Comparison of ENCODE assay signal across 7 cellular contexts in the genomic region with DNA sequence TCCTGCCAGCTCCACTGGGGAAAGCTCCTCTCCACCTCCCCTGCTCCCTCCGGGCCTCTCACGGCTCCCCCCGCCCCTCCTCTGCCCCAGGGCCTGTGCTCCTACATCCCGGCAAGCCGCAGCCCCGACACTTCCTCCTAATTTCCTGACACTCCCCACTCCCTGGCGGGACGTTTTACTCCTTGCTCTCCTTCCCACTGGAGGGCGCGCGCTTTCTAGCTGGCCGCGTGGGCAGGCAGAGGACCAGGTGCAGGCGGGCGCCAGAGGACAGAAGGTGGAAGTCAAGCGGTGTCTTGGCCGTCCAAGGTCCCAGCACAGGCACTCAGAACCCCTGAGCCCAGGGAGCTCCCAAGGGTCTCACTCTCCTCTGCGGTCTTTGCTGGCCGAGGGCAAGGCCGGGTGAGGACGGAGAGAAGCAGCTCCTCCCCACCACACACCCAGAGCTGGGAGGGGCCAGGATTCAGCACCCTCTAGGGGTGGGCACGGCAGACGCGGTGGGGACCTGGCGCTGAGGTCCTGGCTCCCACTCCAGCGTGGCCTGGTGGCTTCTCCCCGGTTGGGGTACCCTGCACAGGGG. TPM values are rescaled to one million over a fixed set of nuclear protein-coding genes. Genes with fewer than 3 reads are reported as not detected.
DNase-seq lines count a peak whose midpoint lies in the region; ATAC-seq and TF ChIP-seq lines count a peak whose summit lies in the region.

No MANE protein-coding gene starts in this region.

- H3K27ac Mint-ChIP-seq in activated naive CD8-positive, alpha-beta T cell treated with anti-CD3 and anti-CD28 coated beads, Interleukin-2, amount 50 U/mL, for 24 hours = peak overlapping the region; percentile 83

- peak; percentile 21 for TF ChIP-seq CTCF in GM12864 (IDR thresholded peaks at IDR 0.05; ENCODE audit: low read depth, low read length, missing control alignments)
- peak; percentile 45 for TF ChIP-seq CTCF in hepatocyte (IDR thresholded peaks at IDR 0.05; ENCODE audit: poor library complexity)

- peaks cover 3% of the 10 kb centered on the region for H3K36me3 Mint-ChIP-seq in activated naive CD8-positive, alpha-beta T cell treated with anti-CD3 and anti-CD28 coated beads, Interleukin-2, amount 50 U/mL, for 24 hours (ENCODE audit: low read depth)

- H3K36me3 ChIP-seq in Karpas-422 (ENCODE audit: insufficient read depth, low read length) (no peaks in the 10 kb centered on the region), hepatocyte (replicated peaks; ENCODE audit: insufficient read depth, low read depth) (no peaks in the 10 kb centered on the region), skeletal muscle tissue (ENCODE audit: control insufficient read depth in 3 of 3, insufficient read depth in 3 of 3, low read length in 3 of 3) (peaks cover 0 to under 1% (median 0%) of the 10 kb centered on the region in 3 donors)

- WGBS in hepatocyte (ENCODE audit: low lambda C conversion rate, missing lambda C conversion rate) = 4% methylated on average over 23 of the region's 27 CpGs

- DNase-seq in GM12864 (ENCODE audit: low read depth) (no peak), Karpas-422 (peak; percentile 64), hepatocyte (ENCODE audit: low spot score) (peak; percentile 78)
- DNase-seq in activated naive CD8-positive, alpha-beta T cell treated with anti-CD3 and anti-CD28 coated beads, Interleukin-2, amount 50 U/mL, for 24 hours = peak; percentile 56
- no peak for DNase-seq in activated CD4-positive, CD25-positive, alpha-beta regulatory T cell (lab: John Stamatoyannopoulos, UW)

- peak overlapping the region; percentile 57 for H3K4me3 Mint-ChIP-seq in activated naive CD8-positive, alpha-beta T cell treated with anti-CD3 and anti-CD28 coated beads, Interleukin-2, amount 50 U/mL, for 24 hours

- H3K9me2 ChIP-seq in Karpas-422 (replicated peaks; ENCODE audit: insufficient read depth, low read length) (no peaks in the 10 kb centered on the region), hepatocyte (replicated peaks; ENCODE audit: insufficient read depth) (no peaks in the 10 kb centered on the region)

- H3K27ac ChIP-seq in Karpas-422 (ENCODE audit: low read length) (no peak overlapping the region), hepatocyte (no peak overlapping the region), skeletal muscle tissue (ENCODE audit: low read depth, low read length) (no peak overlapping the region)

- H3K9me3 Mint-ChIP-seq in activated naive CD8-positive, alpha-beta T cell treated with anti-CD3 and anti-CD28 coated beads, Interleukin-2, amount 50 U/mL, for 24 hours = no peaks in the 10 kb centered on the region

- H3K9me3 ChIP-seq in Karpas-422 (ENCODE audit: low read length) (no peaks in the 10 kb centered on the region), hepatocyte (ENCODE audit: low read depth) (no peaks in the 10 kb centered on the region), skeletal muscle tissue (ENCODE audit: control insufficient read depth in 3 of 3, low read length in 3 of 3) (no peaks in the 10 kb centered on the region)

- H3K4me2 ChIP-seq in Karpas-422 (ENCODE audit: low read depth, low read length, poor library complexity, severe bottlenecking) (peak overlapping the region; percentile 41), hepatocyte (peak overlapping the region; percentile 75)

- H3K4me1 ChIP-seq in Karpas-422 (ENCODE audit: low read length) (peaks cover 35% of the 10 kb centered on the region), hepatocyte (ENCODE audit: insufficient read depth) (peaks cover 20% of the 10 kb centered on the region), skeletal muscle tissue (ENCODE audit: control insufficient read depth in 3 of 3, insufficient read depth in 3 of 3, low read length in 3 of 3) (peaks cover 24 to 43% (median 38%) of the 10 kb centered on the region in 3 donors)

- H3K27me3 ChIP-seq in Karpas-422 (ENCODE audit: low read length) (no peaks in the 10 kb centered on the region), hepatocyte (no peaks in the 10 kb centered on the region), skeletal muscle tissue (ENCODE audit: control insufficient read depth in 3 of 3, insufficient read depth in 3 of 3, low read length in 3 of 3) (peaks cover 0 to 2% (median 0%) of the 10 kb centered on the region in 3 donors)

- peak overlapping the region; percentile 55 for H3K9ac ChIP-seq in Karpas-422 (ENCODE audit: low read length)
- peak overlapping the region in 1 of 3 donors; percentile 40 for H3K9ac ChIP-seq in skeletal muscle tissue (ENCODE audit: low read depth in 1 of 3, low read length in 3 of 3)

- H3K27me3 Mint-ChIP-seq in activated naive CD8-positive, alpha-beta T cell treated with anti-CD3 and anti-CD28 coated beads, Interleukin-2, amount 50 U/mL, for 24 hours = peaks cover 4% of the 10 kb centered on the region

- peak; percentile 11 for ATAC-seq in activated naive CD8-positive, alpha-beta T cell treated with anti-CD3 and anti-CD28 coated beads, Interleukin-2, amount 50 U/mL, for 24 hours
- ATAC-seq in GM18520 (IDR thresholded peaks at IDR 0.05; ENCODE audit: unreplicated experiment) = no peak

- H4K20me1 ChIP-seq in Karpas-422 (ENCODE audit: insufficient read depth, low read depth, low read length) (no peaks in the 10 kb centered on the region), hepatocyte (ENCODE audit: insufficient read depth, poor library complexity, severe bottlenecking) (no peaks in the 10 kb centered on the region)

- no peak overlapping the region for H3K4me3 ChIP-seq in GM12864 (ENCODE audit: low read depth, low read length)
- H3K4me3 ChIP-seq in Karpas-422 (ENCODE audit: low read length) = peak overlapping the region; percentile 18; the same call in 1 of the 2 replicates
- no peak overlapping the region for H3K4me3 ChIP-seq in hepatocyte
- H3K4me3 ChIP-seq in skeletal muscle tissue (ENCODE audit: low read length in 3 of 3) = peak overlapping the region; percentile 51 to 69 (median 56)

- H3K79me2 ChIP-seq in Karpas-422 (ENCODE audit: low read length) = no peaks in the 10 kb centered on the region
- H3K79me2 ChIP-seq in hepatocyte = no peaks in the 10 kb centered on the region

- H2AFZ ChIP-seq in Karpas-422 (ENCODE audit: low read length) (peak overlapping the region; percentile 37; the same call in 1 of the 2 replicates), hepatocyte (no peak overlapping the region)

- H3K4me1 Mint-ChIP-seq in activated naive CD8-positive, alpha-beta T cell treated with anti-CD3 and anti-CD28 coated beads, Interleukin-2, amount 50 U/mL, for 24 hours = peaks cover 45% of the 10 kb centered on the region

RNA-seq across cellular contexts. Expression of a gene that starts 19.1 kb away (rescaled TPM):
- total RNA-seq in Karpas-422 (2014; rRNA removed; shearing (Covaris generic); ENCODE audit: low replicate concordance) = 0.71 and 3.8 TPM in 2 replicates
- total RNA-seq in hepatocyte (1.9 and 5.1 TPM in 2 replicates), skeletal muscle tissue (2.6 TPM)
- 3.0 and 5.4 TPM in 2 replicates for polyA plus RNA-seq in hepatocyte

RNA-seq across cellular contexts. Expression of a gene that starts 19.9 kb away (rescaled TPM):
- not detected in 2 replicates for total RNA-seq in Karpas-422 (2014; rRNA removed; shearing (Covaris generic); ENCODE audit: low replicate concordance)
- total RNA-seq in hepatocyte (not detected in 2 replicates), skeletal muscle tissue (not detected)
- polyA plus RNA-seq in hepatocyte = not detected in 2 replicates

RNA-seq across cellular contexts. Expression of a gene that starts 27.6 kb away (rescaled TPM):
- not detected in 2 replicates for total RNA-seq in Karpas-422 (2014; rRNA removed; shearing (Covaris generic); ENCODE audit: low replicate concordance)
- total RNA-seq in hepatocyte (not detected in 2 replicates), skeletal muscle tissue (not detected)
- not detected in 2 replicates for polyA plus RNA-seq in hepatocyte

RNA-seq across cellular contexts. Expression of a gene that starts 51.1 kb away (rescaled TPM):
- 21.4 and 29.5 TPM in 2 replicates for total RNA-seq in Karpas-422 (2014; rRNA removed; shearing (Covaris generic); ENCODE audit: low replicate concordance)
- 39.9 and 44.8 TPM in 2 replicates for total RNA-seq in hepatocyte
- polyA plus RNA-seq in hepatocyte = 51.5 and 54.7 TPM in 2 replicates
- total RNA-seq in skeletal muscle tissue = 39.7 TPM

RNA-seq across cellular contexts. Expression of a gene that starts 51.1 kb away (rescaled TPM):
- total RNA-seq in Karpas-422 (2014; rRNA removed; shearing (Covaris generic); ENCODE audit: low replicate concordance) = 14.0 and 38.6 TPM in 2 replicates
- total RNA-seq in hepatocyte (26.1 and 36.9 TPM in 2 replicates), skeletal muscle tissue (30.3 TPM)
- polyA plus RNA-seq in hepatocyte = 48.5 and 56.9 TPM in 2 replicates

Comparison
In these comparisons a context has a peak if more than half of its experiments do, and no peak if none do; other contexts are left out.
1. DNase-seq: peak in Karpas-422 (single experiment), activated naive CD8-positive, alpha-beta T cell treated with anti-CD3 and anti-CD28 coated beads, Interleukin-2, amount 50 U/mL, for 24 hours (single experiment) and hepatocyte (single experiment); none in GM12864 (single experiment) and activated CD4-positive, CD25-positive, alpha-beta regulatory T cell (0 of 4).
2. H3K4me3 ChIP-seq: peak in Karpas-422 (single experiment) and skeletal muscle tissue (3 of 3); none in GM12864 (single experiment) and hepatocyte (single experiment).